Comparison of ENCODE assay signal across 19 cellular contexts in genomic region chr3:149552700-149553099, GRCh38.
DNase-seq lines count a peak whose midpoint lies in the region; ATAC-seq, FAIRE-seq and TF ChIP-seq lines count a peak whose summit lies in the region.
"Had no signal": no experiment of that assay in that cellular context is flagged by ENCODE, and none has a peak within 500 bp of the region (broad histone marks: within the 10 kb centered on the region; RNA-seq: fewer than 3 reads in every experiment).

No MANE protein-coding gene starts in this region.

- H4K20me1 ChIP-seq in SK-N-SH (ENCODE audit: insufficient read depth) = no peaks in the 10 kb centered on the region

- H2AFZ ChIP-seq in SK-N-SH (ENCODE audit: low read depth) = no peak overlapping the region

- TF ChIP-seq CTCF in SK-N-SH (IDR thresholded peaks at IDR 0.05) (no peak), esophagus muscularis mucosa (IDR thresholded peaks at IDR 0.05) (no peak), pancreas (IDR thresholded peaks at IDR 0.05) (no peak)

- FAIRE-seq in pancreas (lab: Jason Lieb, UNC) = no peak
- FAIRE-seq: K562 had no signal

- no peak for TF ChIP-seq POLR2A in esophagus muscularis mucosa (IDR thresholded peaks at IDR 0.05; ENCODE audit: low read depth)

- H3K27ac ChIP-seq in SK-N-SH (ENCODE audit: low read depth in 2 of 2, low read length in 1 of 2) = peak overlapping the region; percentile 92 to 95
- H3K27ac ChIP-seq in esophagus muscularis mucosa (replicated peaks in 1 of 4) = peak overlapping the region; percentile 62 to 79 (median 72)
- H3K27ac ChIP-seq in pancreas = peak overlapping the region in 3 of 4 donors; percentile 16 to 86 (median 82)
- H3K27ac ChIP-seq in urinary bladder (ENCODE audit: low read depth) = peak overlapping the region; percentile 18
- no peak overlapping the region for H3K27ac ChIP-seq in SJCRH30
- H3K27ac ChIP-seq: 22Rv1 had no signal

- no peak overlapping the region for H3K9ac ChIP-seq in SK-N-SH

- 92% methylated on average over 2 of the region's 2 CpGs for WGBS in SK-N-SH (ENCODE audit: low lambda C conversion rate)
- WGBS in esophagus muscularis mucosa = 53% methylated on average over 2 of the region's 2 CpGs
- 80 to 85% methylated on average over 2 of the region's 2 CpGs for WGBS in pancreas, 2 donors
- WGBS in urinary bladder = 68% methylated on average over 2 of the region's 2 CpGs

- H3K9me3 ChIP-seq in SK-N-SH = no peaks in the 10 kb centered on the region
- no peaks in the 10 kb centered on the region for H3K9me3 ChIP-seq in esophagus muscularis mucosa
- no peaks in the 10 kb centered on the region for H3K9me3 ChIP-seq in pancreas
- no peaks in the 10 kb centered on the region for H3K9me3 ChIP-seq in SJCRH30 (replicated peaks)
- H3K9me3 ChIP-seq: ovary had no signal

- no peaks in the 10 kb centered on the region for H3K27me3 ChIP-seq in SK-N-SH (ENCODE audit: insufficient read depth)
- no peaks in the 10 kb centered on the region for H3K27me3 ChIP-seq in esophagus muscularis mucosa
- H3K27me3 ChIP-seq in pancreas = no peaks in the 10 kb centered on the region
- H3K27me3 ChIP-seq in H7 (ENCODE audit: control insufficient read depth, insufficient read depth, low read length) = no peaks in the 10 kb centered on the region
- no peaks in the 10 kb centered on the region for H3K27me3 ChIP-seq in SJCRH30
- H3K27me3 ChIP-seq: ovary had no signal

- no peak overlapping the region for H3K4me2 ChIP-seq in SK-N-SH

- no peak for TF ChIP-seq RAD21 in SK-N-SH (IDR thresholded peaks at IDR 0.05; ENCODE audit: low read length)

- no peak for ATAC-seq in SK-N-SH treated with all-trans-retinoic acid at 6 μM for 48 hours
- no peak for ATAC-seq in pancreas
- ATAC-seq: K562, left lobe of liver had no signal

- DNase-seq in SK-N-SH (no peak), esophagus muscularis mucosa (ENCODE audit: extremely low spot score) (no peak), pancreas (no peak), H7 (no peak), H4 (ENCODE audit: low spot score) (no peak), SJCRH30 (no peak)
- DNase-seq: activated CD4-positive, CD25-positive, alpha-beta regulatory T cell treated with anti-CD3 and anti-CD28 coated beads, Interleukin-2, amount 50 U/mL, for 72 hours; activated naive CD8-positive, alpha-beta T cell treated with anti-CD3 and anti-CD28 coated beads, Interleukin-2, amount 10 ng/mL, durations not matched to agents 7 days and 5 days; erythroblast; NCI-H2029; NCI-H446 treated with DMSO at 0.1 percent for 48 hours; ovary; stimulated activated CD4-positive, alpha-beta T cell treated with anti-CD3 and anti-CD28 coated beads, Interleukin-4, amount 100 ng/mL, for 24 hours; T1000 had no signal

- peaks cover 58% of the 10 kb centered on the region for H3K79me2 ChIP-seq in SK-N-SH (ENCODE audit: insufficient read depth)

- peaks cover 45% of the 10 kb centered on the region for H3F3A ChIP-seq in SK-N-SH (replicated peaks; ENCODE audit: insufficient read depth)

- intact Hi-C loops in esophagus muscularis mucosa (cut with DNase I) = no loop called here
- intact Hi-C loops in pancreas (cut with DNase I) = no loop called here

- CTCF ChIA-PET in SK-N-SH (lab: Yijun Ruan, JAX) = interaction anchor here (0.9 kb wide), 1 partner anchor 18 kb away, joined by 3 read pairs; no protein-coding TSS in a partner anchor

- POLR2A ChIA-PET in SK-N-SH (lab: Yijun Ruan, JAX) = no interaction called here

- TF ChIP-seq EP300 in SK-N-SH (IDR thresholded peaks at IDR 0.05; ENCODE audit: borderline replicate concordance in 1 of 2, low read depth in 1 of 2, low read length in 1 of 2) (no peak), esophagus muscularis mucosa (IDR thresholded peaks at IDR 0.05) (no peak)

- no peak overlapping the region for H3K4me3 ChIP-seq in SK-N-SH (ENCODE audit: low read depth in 2 of 2, low read length in 1 of 2)
- no peak overlapping the region for H3K4me3 ChIP-seq in esophagus muscularis mucosa
- no peak overlapping the region for H3K4me3 ChIP-seq in pancreas
- H3K4me3 ChIP-seq in urinary bladder (ENCODE audit: low read depth, low read length) = no peak overlapping the region
- H3K4me3 ChIP-seq in H7 (ENCODE audit: insufficient read depth, low read depth, low read length) = no peak overlapping the region
- H3K4me3 ChIP-seq in SJCRH30 = no peak overlapping the region
- H3K4me3 ChIP-seq: K562, ovary had no signal

- H3K4me1 ChIP-seq in SK-N-SH (ENCODE audit: control insufficient read depth in 1 of 2, insufficient read depth in 2 of 2, low read depth in 1 of 2, low read length in 1 of 2) (peaks cover 31 to 59% of the 10 kb centered on the region in 2 experiments), esophagus muscularis mucosa (peaks cover 32 to 91% (median 86%) of the 10 kb centered on the region in 4 donors), pancreas (peaks cover 6 to 34% (median 24%) of the 10 kb centered on the region in 3 donors), urinary bladder (ENCODE audit: insufficient read depth) (peaks cover 3% of the 10 kb centered on the region), SJCRH30 (peaks cover 31% of the 10 kb centered on the region)

- H3K36me3 ChIP-seq in SK-N-SH (replicated peaks in 1 of 2; ENCODE audit: control insufficient read depth in 1 of 2, insufficient read depth in 2 of 2, low read length in 1 of 2) (peaks cover 0 to 5% of the 10 kb centered on the region in 2 experiments), esophagus muscularis mucosa (no peaks in the 10 kb centered on the region), pancreas (no peaks in the 10 kb centered on the region), urinary bladder (ENCODE audit: insufficient read depth) (no peaks in the 10 kb centered on the region), H7 (replicated peaks; ENCODE audit: control insufficient read depth, insufficient read depth, low read length) (no peaks in the 10 kb centered on the region), SJCRH30 (peaks cover 5% of the 10 kb centered on the region; the same call in 1 of the 2 replicates)
- H3K36me3 ChIP-seq: ovary had no signal

- H3K9me2 ChIP-seq in SK-N-SH = no peaks in the 10 kb centered on the region

TF ChIP-seq in SK-N-SH, 30 proteins besides CTCF, POLR2A, EP300 and RAD21 (continues in another document):
- no peak for TF ChIP-seq ELF1 (IDR thresholded peaks at IDR 0.05)
- no peak for TF ChIP-seq FOXJ3 (CRISPR knock-in tag; IDR thresholded peaks at IDR 0.05)
- no peak for TF ChIP-seq CHD2 (IDR thresholded peaks at IDR 0.05; ENCODE audit: low read length, partially characterized antibody)
- TF ChIP-seq PBX3 (IDR thresholded peaks at IDR 0.05) = no peak
- no peak for TF ChIP-seq GATA2 (CRISPR knock-in tag; IDR thresholded peaks at IDR 0.05)
- TF ChIP-seq JUND (IDR thresholded peaks at IDR 0.05) = no peak
- TF ChIP-seq FOSL2 (IDR thresholded peaks at IDR 0.05; ENCODE audit: borderline replicate concordance, low read depth) = no peak
- TF ChIP-seq USF1 (IDR thresholded peaks at IDR 0.05; ENCODE audit: borderline replicate concordance, low read depth) = no peak

TF ChIP-seq in SK-N-SH treated with all-trans-retinoic acid at 6 μM for 48 hours, 23 proteins besides CTCF, POLR2A, EP300 and RAD21 (continues in another document):
- TF ChIP-seq ZNF8 (CRISPR knock-in tag; IDR thresholded peaks at IDR 0.05) = no peak
- TF ChIP-seq ISL1 (CRISPR knock-in tag; IDR thresholded peaks at IDR 0.05) = no peak
- TF ChIP-seq POU6F1 (CRISPR knock-in tag; IDR thresholded peaks at IDR 0.05; ENCODE audit: borderline replicate concordance, low read depth) = no peak
- no peak for TF ChIP-seq ZFP30 (CRISPR knock-in tag; IDR thresholded peaks at IDR 0.05)
- no peak for TF ChIP-seq ESRRG (CRISPR knock-in tag; IDR thresholded peaks at IDR 0.05)
- TF ChIP-seq TOX (CRISPR knock-in tag; IDR thresholded peaks at IDR 0.05; ENCODE audit: borderline replicate concordance) = no peak
- TF ChIP-seq CSDC2 (CRISPR knock-in tag; IDR thresholded peaks at IDR 0.05) = no peak
- TF ChIP-seq ZFP3 (CRISPR knock-in tag; IDR thresholded peaks at IDR 0.05) = no peak
- no peak for TF ChIP-seq RARB (CRISPR knock-in tag; IDR thresholded peaks at IDR 0.05)
- TF ChIP-seq TSHZ2 (CRISPR knock-in tag; IDR thresholded peaks at IDR 0.05) = no peak
- no peak for TF ChIP-seq ZNF565 (CRISPR knock-in tag; conservative IDR thresholded peaks at IDR 0.05; ENCODE audit: low read depth)
- no peak for TF ChIP-seq OSR1 (CRISPR knock-in tag; IDR thresholded peaks at IDR 0.05)
- TF ChIP-seq GLIS3 (CRISPR knock-in tag; IDR thresholded peaks at IDR 0.05) = no peak
